Comparison of ENCODE assay signal across 14 cellular contexts in genomic region chr3:116517308-116517707, GRCh38.
DNase-seq lines count a peak whose midpoint lies in the region; ATAC-seq and TF ChIP-seq lines count a peak whose summit lies in the region.
"Had no signal": no experiment of that assay in that cellular context is flagged by ENCODE, and none has a peak within 500 bp of the region (broad histone marks: within the 10 kb centered on the region; RNA-seq: fewer than 3 reads in every experiment).

No MANE protein-coding gene starts in this region.

- H3K36me3 Mint-ChIP-seq in endothelial cell (ENCODE audit: low read depth, unreplicated experiment): no peaks in the 10 kb centered on the region
- H3K36me3 Mint-ChIP-seq: immature natural killer cell had no signal

- no peak overlapping the region for H3K4me3 Mint-ChIP-seq in endothelial cell (ENCODE audit: unreplicated experiment)
- H3K4me3 Mint-ChIP-seq: central memory CD8-positive, alpha-beta T cell; immature natural killer cell had no signal

- H3K27me3 Mint-ChIP-seq in endothelial cell (ENCODE audit: unreplicated experiment): peaks cover 2% of the 10 kb centered on the region
- H3K27me3 Mint-ChIP-seq: central memory CD8-positive, alpha-beta T cell had no signal

- H3K4me1 Mint-ChIP-seq in endothelial cell (ENCODE audit: unreplicated experiment): no peaks in the 10 kb centered on the region
- H3K4me1 Mint-ChIP-seq: central memory CD8-positive, alpha-beta T cell; immature natural killer cell had no signal

- no peak for ATAC-seq in HG03108 (IDR thresholded peaks at IDR 0.05; ENCODE audit: unreplicated experiment)
- no peak for ATAC-seq in HG02610 (IDR thresholded peaks at IDR 0.05; ENCODE audit: unreplicated experiment)

- DNase-seq in GM12865 (ENCODE audit: low read depth) (peak; percentile 2), NCI-H2081 treated with DMSO at 0.1 percent for 48 hours (lab: John Stamatoyannopoulos, UW) (peak; percentile 6), endothelial cell (ENCODE audit: low spot score) (no peak), glomerular visceral epithelial cell (ENCODE audit: extremely low spot score) (no peak)
- DNase-seq in stimulated activated CD4-positive, alpha-beta T cell treated with anti-CD3 and anti-CD28 coated beads, Interleukin-15, amount 100 ng/mL, for 24 hours: no peak
- DNase-seq: activated CD4-positive, alpha-beta T cell treated with anti-CD3 and anti-CD28 coated beads, Interleukin-2, amount 50 U/mL, for 48 hours; immature natural killer cell; PC-9; retina had no signal

- H3K4me3 ChIP-seq in GM12865 (ENCODE audit: low read depth, low read length): no peak overlapping the region
- H3K4me3 ChIP-seq: PC-9 had no signal

- TF ChIP-seq CTCF in 22Rv1 (IDR thresholded peaks at IDR 0.05): peak; percentile 66
- TF ChIP-seq CTCF in GM12865 (IDR thresholded peaks at IDR 0.05; ENCODE audit: insufficient read depth, low read depth, low read length, missing control alignments): peak; percentile 23
- TF ChIP-seq CTCF in endothelial cell (IDR thresholded peaks at IDR 0.05; ENCODE audit: unreplicated experiment): peak; percentile 63

- no peak overlapping the region for H3K27ac Mint-ChIP-seq in endothelial cell (ENCODE audit: unreplicated experiment)
- H3K27ac Mint-ChIP-seq: immature natural killer cell had no signal

- no peak overlapping the region for H3K27ac ChIP-seq in 22Rv1
- H3K27ac ChIP-seq: HL-60, PC-9 had no signal

- H3K9me3 Mint-ChIP-seq in endothelial cell (ENCODE audit: unreplicated experiment): no peaks in the 10 kb centered on the region

Comparison
In these comparisons a context has a peak if more than half of its experiments do, and no peak if none do; other contexts are left out.
1. DNase-seq: peak in GM12865 (single experiment) and NCI-H2081 treated with DMSO at 0.1 percent for 48 hours (single experiment); none in endothelial cell (single experiment), glomerular visceral epithelial cell (single experiment) and stimulated activated CD4-positive, alpha-beta T cell treated with anti-CD3 and anti-CD28 coated beads, Interleukin-15, amount 100 ng/mL, for 24 hours (single experiment).
2. Peak in every context shown above with its lines, with median percentiles within 50 percentile points of each other: CTCF ChIP-seq.